8 cellular contexts compared by ENCODE assay signal in genomic region chr6:13327691-13328075, GRCh38. TPM values are rescaled to one million over a fixed set of nuclear protein-coding genes. Genes with fewer than 3 reads are reported as not detected.
A peak's percentile ranks its signal among the peaks of the same experiment; 100 is the strongest.
DNase-seq lines count a peak whose midpoint lies in the region; ATAC-seq and TF ChIP-seq lines count a peak whose summit lies in the region.

No MANE protein-coding gene starts in this region.

- no peaks in the 10 kb centered on the region for H3K27me3 ChIP-seq in BE2C

- H3K4me3 ChIP-seq in BE2C (ENCODE audit: low read depth, low read length) (peak overlapping the region; percentile 67), HEK293 (ENCODE audit: low read depth, low read length) (peak overlapping the region; percentile 97)

- no peak for ATAC-seq in activated CD8-positive, alpha-beta T cell treated with anti-CD3 and anti-CD28 coated beads, Interleukin-2, amount 10 ng/mL, durations not matched to agents 7 days and 5 days

- CTCF ChIA-PET in HEK293 (lab: Yijun Ruan, JAX) = interaction anchor here (0.6 to 6.9 kb wide), 9 partner anchors 9 to 581 kb away, joined by 3 to 102 read pairs (median 4); partner anchors contain the start of gene NOL7
- CTCF ChIA-PET in activated CD8-positive, alpha-beta T cell treated with anti-CD3 and anti-CD28 coated beads, Interleukin-2, amount 10 ng/mL, durations not matched to agents 7 days and 5 days (lab: Charles Lee) = interaction anchor here (0.9 to 7.1 kb wide), 11 partner anchors 9 to 416 kb away, joined by 3 to 62 read pairs (median 4); partner anchors contain the start of genes NOL7 and SIRT5

- POLR2A ChIA-PET in HEK293 (lab: Yijun Ruan, JAX) = interaction anchor here (1.1 to 3.4 kb wide), 11 partner anchors 10 to 416 kb away, joined by 3 to 21 read pairs (median 4); partner anchors contain the start of gene NOL7
- POLR2A ChIA-PET in activated CD8-positive, alpha-beta T cell treated with anti-CD3 and anti-CD28 coated beads, Interleukin-2, amount 10 ng/mL, durations not matched to agents 7 days and 5 days (lab: Charles Lee) = interaction anchor here (0.6 to 2.6 kb wide), 15 partner anchors 16 to 416 kb away, joined by 3 to 16 read pairs (median 6); partner anchors contain the start of genes NOL7 and SIRT5

- peak overlapping the region; percentile 93 for H3K4me3 Mint-ChIP-seq in activated CD8-positive, alpha-beta T cell treated with anti-CD3 and anti-CD28 coated beads, Interleukin-2, amount 10 ng/mL, durations not matched to agents 7 days and 5 days
- peak overlapping the region; percentile 95 to 96 (median 95) for H3K4me3 Mint-ChIP-seq in immature natural killer cell

- DNase-seq in BE2C (no peak), immature natural killer cell (no peak), substantia nigra (lab: John Stamatoyannopoulos, UW) (no peak), medulla oblongata (ENCODE audit: extremely low spot score) (no peak), NCI-H2081 treated with DMSO at 0.1 percent for 48 hours (lab: John Stamatoyannopoulos, UW) (no peak)
- peak; percentile 32 for DNase-seq in activated CD8-positive, alpha-beta T cell treated with anti-CD3 and anti-CD28 coated beads, Interleukin-2, amount 10 ng/mL, durations not matched to agents 7 days and 5 days
- no peak for DNase-seq in effector CD8-positive, alpha-beta T cell (lab: John Stamatoyannopoulos, UW)

- H3K27ac ChIP-seq in HEK293 (ENCODE audit: extremely low read depth, low read depth, low read length) (peak overlapping the region; percentile 83), substantia nigra (ENCODE audit: low read depth, low read length, poor library complexity, severe bottlenecking) (peak overlapping the region; percentile 93)

- no peaks in the 10 kb centered on the region for H3K27me3 Mint-ChIP-seq in activated CD8-positive, alpha-beta T cell treated with anti-CD3 and anti-CD28 coated beads, Interleukin-2, amount 10 ng/mL, durations not matched to agents 7 days and 5 days (ENCODE audit: low read depth)
- peaks cover 0 to 8% (median 2%) of the 10 kb centered on the region in 3 donors for H3K27me3 Mint-ChIP-seq in immature natural killer cell (ENCODE audit: low read depth in 3 of 3)

- H3K36me3 Mint-ChIP-seq in activated CD8-positive, alpha-beta T cell treated with anti-CD3 and anti-CD28 coated beads, Interleukin-2, amount 10 ng/mL, durations not matched to agents 7 days and 5 days (ENCODE audit: low read depth) = peaks cover 23% of the 10 kb centered on the region
- peaks cover 6 to 15% (median 12%) of the 10 kb centered on the region in 3 donors for H3K36me3 Mint-ChIP-seq in immature natural killer cell

- peak overlapping the region; percentile 95 for H3K27ac Mint-ChIP-seq in activated CD8-positive, alpha-beta T cell treated with anti-CD3 and anti-CD28 coated beads, Interleukin-2, amount 10 ng/mL, durations not matched to agents 7 days and 5 days
- H3K27ac Mint-ChIP-seq in immature natural killer cell = peak overlapping the region; percentile 89 to 98 (median 96)

- no peaks in the 10 kb centered on the region for H3K9me3 ChIP-seq in BE2C
- H3K9me3 ChIP-seq in HEK293 (ENCODE audit: control insufficient read depth, insufficient read depth, low read depth, low read length) = no peaks in the 10 kb centered on the region

- H3K36me3 ChIP-seq in BE2C = no peaks in the 10 kb centered on the region
- H3K36me3 ChIP-seq in HEK293 (ENCODE audit: control insufficient read depth in 2 of 2, insufficient read depth in 1 of 2, low read length in 2 of 2) = peaks cover 11 to 32% of the 10 kb centered on the region in 2 experiments

- H3K4me1 Mint-ChIP-seq in activated CD8-positive, alpha-beta T cell treated with anti-CD3 and anti-CD28 coated beads, Interleukin-2, amount 10 ng/mL, durations not matched to agents 7 days and 5 days (ENCODE audit: low read depth) = peaks cover 30% of the 10 kb centered on the region
- peaks cover 24 to 31% of the 10 kb centered on the region in 2 donors for H3K4me1 Mint-ChIP-seq in immature natural killer cell

- no peaks in the 10 kb centered on the region for H3K4me1 ChIP-seq in BE2C
- peaks cover 3% of the 10 kb centered on the region; the same call in 1 of the 2 replicates for H3K4me1 ChIP-seq in HEK293 (ENCODE audit: control insufficient read depth, insufficient read depth, low read length)

- TF ChIP-seq CTCF in BE2C (IDR thresholded peaks at IDR 0.05; ENCODE audit: low read depth, low read length) = no peak
- TF ChIP-seq CTCF in HEK293 (tag by site-specific recombination; IDR thresholded peaks at IDR 0.05) = no peak

- H3K9me3 Mint-ChIP-seq in activated CD8-positive, alpha-beta T cell treated with anti-CD3 and anti-CD28 coated beads, Interleukin-2, amount 10 ng/mL, durations not matched to agents 7 days and 5 days (ENCODE audit: insufficient read depth) = no peaks in the 10 kb centered on the region
- H3K9me3 Mint-ChIP-seq in immature natural killer cell = no peaks in the 10 kb centered on the region

TF ChIP-seq in HEK293, 187 proteins besides CTCF, POLR2A, EP300 and RAD21:
- TF ChIP-seq ZBTB17 (tag by site-specific recombination; IDR thresholded peaks at IDR 0.05) (peak; percentile 40), ZBTB21 (tag by site-specific recombination; IDR thresholded peaks at IDR 0.05) (no peak), KLF9 (tag by site-specific recombination; IDR thresholded peaks at IDR 0.05; ENCODE audit: low read depth) (0 out of 2 replicates have a peak, but pooled peaks have one; percentile 2), PRDM10 (tag by site-specific recombination; IDR thresholded peaks at IDR 0.05) (no peak)

RNA-seq across cellular contexts. Expression of gene TBC1D7, which starts 0.7 kb away (rescaled TPM):
- polyA plus RNA-seq in BE2C (2012; ENCODE audit: insufficient read depth, insufficient read length, low read depth) = 30.4 TPM
- total RNA-seq in activated CD8-positive, alpha-beta T cell treated with anti-CD3 and anti-CD28 coated beads, Interleukin-2, amount 10 ng/mL, durations not matched to agents 7 days and 5 days = 10 to 100 TPM; 25.2 to 30.3 TPM
- polyA plus RNA-seq in immature natural killer cell = 10 to 100 TPM; 19.0 to 40.3 (median 23.5) TPM
